ENCODE assay signal across 1 cellular context in genomic region chr16:11142951-11143740, GRCh38.
TF ChIP-seq lines count a peak whose summit lies in the region.

No MANE protein-coding gene starts in this region.

TF ChIP-seq in HepG2, 621 proteins besides CTCF, POLR2A, EP300 and RAD21 (continued from another document):
- TF ChIP-seq, protein P1, sequence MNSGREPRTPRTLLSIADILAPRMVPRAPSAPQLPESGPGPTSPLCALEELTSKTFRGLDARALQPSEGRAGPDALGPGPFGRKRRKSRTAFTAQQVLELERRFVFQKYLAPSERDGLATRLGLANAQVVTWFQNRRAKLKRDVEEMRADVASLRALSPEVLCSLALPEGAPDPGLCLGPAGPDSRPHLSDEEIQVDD (CRISPR knock-in tag; IDR thresholded peaks at IDR 0.05; ENCODE audit: borderline replicate concordance) = no peak
- TF ChIP-seq SAP130 (CRISPR knock-in tag; IDR thresholded peaks at IDR 0.05; ENCODE audit: low read depth) (no peak), HNRNPL (IDR thresholded peaks at IDR 0.05; ENCODE audit: low read depth, low read length) (no peak), RCOR2 (CRISPR knock-in tag; IDR thresholded peaks at IDR 0.05) (no peak), SP1 (IDR thresholded peaks at IDR 0.05) (no peak), SP1 (CRISPR knock-in tag; IDR thresholded peaks at IDR 0.05) (0 out of 2 replicates have a peak, but pooled peaks have one; percentile 7), SRY (CRISPR knock-in tag; IDR thresholded peaks at IDR 0.05) (no peak), NFAT5 (CRISPR knock-in tag; IDR thresholded peaks at IDR 0.05) (no peak)
